19 cellular contexts compared by ENCODE assay signal in genomic region chr22:41963453-41964105, GRCh38. TPM values are rescaled to one million over a fixed set of nuclear protein-coding genes. Genes with fewer than 3 reads are reported as not detected.
DNase-seq lines count a peak whose midpoint lies in the region; TF ChIP-seq lines count a peak whose summit lies in the region.
"Had no signal": no experiment of that assay in that cellular context is flagged by ENCODE, and none has a peak within 500 bp of the region (broad histone marks: within the 10 kb centered on the region; RNA-seq: fewer than 3 reads in every experiment).

No MANE protein-coding gene starts in this region.

- DNase-seq in G401 (ENCODE audit: low spot score) (peak; percentile 59), amniotic epithelial cell (ENCODE audit: low read depth) (peak; percentile 31), globus pallidus (ENCODE audit: low spot score) (peak; percentile 80), renal cortical epithelial cell (ENCODE audit: low read depth) (peak; percentile 22), NCI-H524 treated with DMSO at 0.1 percent for 48 hours (lab: John Stamatoyannopoulos, UW) (no peak), dedifferentiated amniotic fluid mesenchymal stem cell (ENCODE audit: extremely low spot score) (no peak), suprapubic skin (ENCODE audit: low spot score in 2 of 2) (no peak), NCI-H1417 (lab: John Stamatoyannopoulos, UW) (no peak)
- DNase-seq: activated CD4-positive, alpha-beta T cell treated with anti-CD3 and anti-CD28 coated beads for 48 hours; activated naive CD8-positive, alpha-beta T cell treated with anti-CD3 and anti-CD28 coated beads for 36 hours; dermis blood vessel endothelial cell; DND-41; foreskin keratinocyte; immature natural killer cell; NCI-H1436; NCI-H345; T-helper 17 cell had no signal

- H3K4me3 ChIP-seq in suprapubic skin: no peak overlapping the region
- H3K4me3 ChIP-seq: BLaER1 treated with 17β-estradiol and CSF1 and Interleukin-3, amounts not matched to agents 10 nM and 100 nM had no signal

- H3K36me3 ChIP-seq in suprapubic skin: no peaks in the 10 kb centered on the region
- H3K36me3 ChIP-seq: BLaER1 treated with 17β-estradiol and CSF1 and Interleukin-3, amounts not matched to agents 10 nM and 100 nM had no signal

- TF ChIP-seq POLR2A in suprapubic skin (IDR thresholded peaks at IDR 0.05): no peak

- H3K9me3 ChIP-seq in suprapubic skin: no peaks in the 10 kb centered on the region
- H3K9me3 ChIP-seq: BLaER1 treated with 17β-estradiol and CSF1 and Interleukin-3, amounts not matched to agents 10 nM and 100 nM had no signal

- H3K27me3 ChIP-seq in suprapubic skin: no peaks in the 10 kb centered on the region
- H3K27me3 ChIP-seq: BLaER1 treated with 17β-estradiol and CSF1 and Interleukin-3, amounts not matched to agents 10 nM and 100 nM had no signal

- WGBS in suprapubic skin: 78% methylated on average over 9 of the region's 9 CpGs

- TF ChIP-seq CTCF in suprapubic skin (IDR thresholded peaks at IDR 0.05): no peak

- H3K27ac ChIP-seq in suprapubic skin: no peak overlapping the region
- H3K27ac ChIP-seq: BLaER1 treated with 17β-estradiol and CSF1 and Interleukin-3, amounts not matched to agents 10 nM and 100 nM; foreskin keratinocyte had no signal

- in situ Hi-C loops in G401 (cut with HindIII; ENCODE audit: low sequenced_read_pairs): no loop called here

- H3K4me1 ChIP-seq in suprapubic skin: no peaks in the 10 kb centered on the region
- H3K4me1 ChIP-seq: foreskin keratinocyte had no signal

- no peak for TF ChIP-seq EP300 in suprapubic skin (IDR thresholded peaks at IDR 0.05)

RNA-seq across cellular contexts. Expression of gene SEPTIN3, which starts 5.7 kb away (rescaled TPM):
- 1.2 and 2.4 TPM in 2 replicates for total RNA-seq in G401 (2014; rRNA removed; shearing (Covaris generic))
- total RNA-seq in renal cortical epithelial cell: 0.05 and 0.35 TPM in 2 replicates
- total RNA-seq in suprapubic skin: 1 to 10 TPM; 1.1 to 2.7 (median 1.7) TPM

RNA-seq across cellular contexts. Expression of gene CENPM, which starts 16.6 kb away (rescaled TPM):
- 89.5 and 91.5 TPM in 2 replicates for total RNA-seq in G401 (2014; rRNA removed; shearing (Covaris generic))
- total RNA-seq in renal cortical epithelial cell (1.8 and 10.8 TPM in 2 replicates), suprapubic skin (10 to 100 TPM in 1 of 4 donors, 1 to 10 TPM in 3; 8.8 to 16.5 (median 9.2) TPM)
- total RNA-seq: posterior vena cava had no signal

RNA-seq across cellular contexts. Expression of gene WBP2NL, which starts 35.0 kb away (rescaled TPM):
- not detected in 2 replicates for total RNA-seq in G401 (2014; rRNA removed; shearing (Covaris generic))
- total RNA-seq in renal cortical epithelial cell (0.17 and 1.1 TPM in 2 replicates), suprapubic skin (1 to 10 TPM in 3 of 4 donors, under 1 TPM in 1; 0.76 to 9.6 (median 5.4) TPM)

RNA-seq across cellular contexts. Expression of gene TNFRSF13C, which starts 37.0 kb away (rescaled TPM):
- total RNA-seq in G401 (2014; rRNA removed; shearing (Covaris generic)): 0.03 and 0.12 TPM in 2 replicates
- total RNA-seq in renal cortical epithelial cell (0.15 and 0.17 TPM in 2 replicates), suprapubic skin (1 to 10 TPM; 1.1 to 2.6 (median 1.9) TPM)
- total RNA-seq: dermis blood vessel endothelial cell had no signal

Comparison
In these comparisons a context has a peak if more than half of its experiments do, and no peak if none do; other contexts are left out.
1. DNase-seq: peak in G401 (single experiment), amniotic epithelial cell (single experiment), globus pallidus (single experiment) and renal cortical epithelial cell (single experiment); none in NCI-H524 treated with DMSO at 0.1 percent for 48 hours (single experiment), dedifferentiated amniotic fluid mesenchymal stem cell (single experiment), suprapubic skin (0 of 2) and NCI-H1417 (0 of 3).